8 cellular contexts compared by ENCODE assay signal in genomic region chr4:109294006-109294405, GRCh38.
A peak's percentile ranks its signal among the peaks of the same experiment; 100 is the strongest.
DNase-seq lines count a peak whose midpoint lies in the region; ATAC-seq and TF ChIP-seq lines count a peak whose summit lies in the region.

No MANE protein-coding gene starts in this region.

- no peak overlapping the region for H3K27ac ChIP-seq in DND-41 (ENCODE audit: low read length)

- H3K9me3 ChIP-seq in DND-41 (ENCODE audit: insufficient read depth, low read length, severe bottlenecking) = no peaks in the 10 kb centered on the region

- H2AFZ ChIP-seq in DND-41 (ENCODE audit: low read depth, low read length) = no peak overlapping the region

- no peaks in the 10 kb centered on the region for H3K4me1 ChIP-seq in DND-41 (ENCODE audit: insufficient read depth, low read length)

- peak; percentile 66 for TF ChIP-seq CTCF in DND-41 (IDR thresholded peaks at IDR 0.05; ENCODE audit: borderline replicate concordance, extremely low read depth, low read length, poor library complexity, severe bottlenecking)

- no peaks in the 10 kb centered on the region for H3K27me3 ChIP-seq in DND-41 (ENCODE audit: insufficient read depth, low read length, poor library complexity)

- no peak overlapping the region for H3K4me2 ChIP-seq in DND-41 (ENCODE audit: insufficient read depth, low read length)

- no peak overlapping the region for H3K9ac ChIP-seq in DND-41 (ENCODE audit: low read depth, low read length)

- ATAC-seq in DND-41 (ENCODE audit: insufficient read depth, low read depth) (peak; percentile 81; the same call in 2 of the 3 replicates), GM19023 (IDR thresholded peaks at IDR 0.05; ENCODE audit: unreplicated experiment) (peak; percentile 91), HG02981 (IDR thresholded peaks at IDR 0.05; ENCODE audit: unreplicated experiment) (peak; percentile 97)

- H3K79me2 ChIP-seq in DND-41 (ENCODE audit: insufficient read depth, low read length) = no peaks in the 10 kb centered on the region

- H3K4me3 ChIP-seq in DND-41 (ENCODE audit: low read depth in 1 of 2, low read length in 2 of 2) = no peak overlapping the region

- peak; percentile 30 for DNase-seq in DND-41
- peak; percentile 89 for DNase-seq in OCI-M1 (lab: John Stamatoyannopoulos, UW)
- peak; percentile 35 for DNase-seq in germinal center (ENCODE audit: low spot score)
- DNase-seq in putamen (ENCODE audit: low spot score) = no peak
- DNase-seq in NCI-H2107 (lab: John Stamatoyannopoulos, UW) = no peak
- no peak for DNase-seq in NCI-H1092 (lab: John Stamatoyannopoulos, UW)

- H3K36me3 ChIP-seq in DND-41 (ENCODE audit: insufficient read depth, low read length) = no peaks in the 10 kb centered on the region

- no peaks in the 10 kb centered on the region for H4K20me1 ChIP-seq in DND-41 (ENCODE audit: insufficient read depth, low read length)

Comparison
In these comparisons a context has a peak if more than half of its experiments do, and no peak if none do; other contexts are left out.
1. DNase-seq: peak in DND-41 (single experiment), OCI-M1 (single experiment) and germinal center (single experiment); none in putamen (single experiment), NCI-H2107 (single experiment) and NCI-H1092 (single experiment).
2. Peak in every context shown above with its lines, with median percentiles within 50 percentile points of each other: ATAC-seq.